In genomic region chr13:113151745-113152707, GRCh38 we compare ENCODE assay signal across 8 cellular contexts. TPM values are rescaled to one million over a fixed set of nuclear protein-coding genes. Genes with fewer than 3 reads are reported as not detected.
DNase-seq lines count a peak whose midpoint lies in the region; ATAC-seq and TF ChIP-seq lines count a peak whose summit lies in the region.
"Had no signal": no experiment of that assay in that cellular context is flagged by ENCODE, and none has a peak within 500 bp of the region (broad histone marks: within the 10 kb centered on the region; RNA-seq: fewer than 3 reads in every experiment).

No MANE protein-coding gene starts in this region.

- H3K4me1 Mint-ChIP-seq in GM23338 (peaks cover 17% of the 10 kb centered on the region), glutamatergic neuron (ENCODE audit: low read depth, unreplicated experiment) (peaks cover 5% of the 10 kb centered on the region)
- H3K4me1 Mint-ChIP-seq in activated CD8-positive, alpha-beta T cell treated with anti-CD3 and anti-CD28 coated beads, Interleukin-2, amount 10 ng/mL, durations not matched to agents 7 days and 5 days (ENCODE audit: low read depth), result peaks cover 23% of the 10 kb centered on the region

- no peaks in the 10 kb centered on the region for H3K9me2 ChIP-seq in GM23338 (ENCODE audit: insufficient read depth)

- H3K36me3 ChIP-seq in GM23338 (ENCODE audit: insufficient read depth) (no peaks in the 10 kb centered on the region), gastrocnemius medialis (no peaks in the 10 kb centered on the region)

- no peak for TF ChIP-seq POLR2A in gastrocnemius medialis (IDR thresholded peaks at IDR 0.05)

- H4K20me1 ChIP-seq in GM23338 (replicated peaks; ENCODE audit: insufficient read depth), result no peaks in the 10 kb centered on the region

- TF ChIP-seq CTCF in GM23338 (conservative IDR thresholded peaks at IDR 0.05; ENCODE audit: low read depth in 2 of 2), result no peak
- TF ChIP-seq CTCF in glutamatergic neuron (IDR thresholded peaks at IDR 0.05; ENCODE audit: partially characterized antibody, unreplicated experiment), result no peak
- no peak for TF ChIP-seq CTCF in gastrocnemius medialis (IDR thresholded peaks at IDR 0.05 in 4 of 5, conservative IDR thresholded peaks at IDR 0.05 in 1 of 5)

- H3K27me3 Mint-ChIP-seq in GM23338 (ENCODE audit: insufficient read depth, low read depth, poor library complexity) (peaks cover 27% of the 10 kb centered on the region), glutamatergic neuron (ENCODE audit: unreplicated experiment) (peaks cover 10% of the 10 kb centered on the region)
- H3K27me3 Mint-ChIP-seq in activated CD8-positive, alpha-beta T cell treated with anti-CD3 and anti-CD28 coated beads, Interleukin-2, amount 10 ng/mL, durations not matched to agents 7 days and 5 days (ENCODE audit: low read depth), result peaks cover 19% of the 10 kb centered on the region

- H3K4me3 Mint-ChIP-seq in GM23338 (peak overlapping the region; percentile 66), glutamatergic neuron (ENCODE audit: unreplicated experiment) (peak overlapping the region; percentile 79)
- H3K4me3 Mint-ChIP-seq in activated CD8-positive, alpha-beta T cell treated with anti-CD3 and anti-CD28 coated beads, Interleukin-2, amount 10 ng/mL, durations not matched to agents 7 days and 5 days, result peak overlapping the region; percentile 60

- H2AFZ ChIP-seq in GM23338, result peak overlapping the region; percentile 92; the same call in 1 of the 2 replicates

- H3F3A ChIP-seq in GM23338 (replicated peaks; ENCODE audit: low read depth), result peaks cover 17% of the 10 kb centered on the region

- H3K27ac Mint-ChIP-seq in GM23338 (no peak overlapping the region), glutamatergic neuron (ENCODE audit: unreplicated experiment) (peak overlapping the region; percentile 55)
- no peak overlapping the region for H3K27ac Mint-ChIP-seq in activated CD8-positive, alpha-beta T cell treated with anti-CD3 and anti-CD28 coated beads, Interleukin-2, amount 10 ng/mL, durations not matched to agents 7 days and 5 days

- DNase-seq in GM23338 (ENCODE audit: low spot score), result no peak
- DNase-seq in activated CD8-positive, alpha-beta T cell treated with anti-CD3 and anti-CD28 coated beads, Interleukin-2, amount 10 ng/mL, durations not matched to agents 7 days and 5 days, result no peak
- DNase-seq in glutamatergic neuron, result no peak
- peak; percentile 26 to 43 for DNase-seq in gastrocnemius medialis
- DNase-seq in NOMO-1 (lab: John Stamatoyannopoulos, UW; ENCODE audit: unreplicated experiment in 2 of 2), result no peak
- no peak for DNase-seq in NCI-H2107 treated with DMSO at 0.1 percent for 48 hours (lab: John Stamatoyannopoulos, UW; ENCODE audit: unreplicated experiment)

- intact Hi-C loops in gastrocnemius medialis (cut with DNase I; ENCODE audit: low total_unique reads), result loop anchor here (2.0 to 10.0 kb wide), 3 partner anchors 117 to 213 kb away; partner anchors contain the start of genes GRTP1 and LAMP1

- in situ Hi-C loops in gastrocnemius medialis (cut with MboI; ENCODE audit: low sequenced_read_pairs in 4 of 4), result no loop called here

- H3K4me3 ChIP-seq in GM23338, result peak overlapping the region; percentile 72
- H3K4me3 ChIP-seq in gastrocnemius medialis, result peak overlapping the region in 3 of 4 donors; percentile 57 to 71 (median 68)

- no peaks in the 10 kb centered on the region for H3K79me2 ChIP-seq in GM23338 (replicated peaks; ENCODE audit: insufficient read depth)

- H3K36me3 Mint-ChIP-seq in GM23338 (ENCODE audit: low read depth) (no peaks in the 10 kb centered on the region; the same call in 2 of the 3 replicates), glutamatergic neuron (ENCODE audit: unreplicated experiment) (peaks cover 5% of the 10 kb centered on the region)
- peaks cover 4% of the 10 kb centered on the region for H3K36me3 Mint-ChIP-seq in activated CD8-positive, alpha-beta T cell treated with anti-CD3 and anti-CD28 coated beads, Interleukin-2, amount 10 ng/mL, durations not matched to agents 7 days and 5 days (ENCODE audit: low read depth)

- H3K27ac ChIP-seq in GM23338 (ENCODE audit: low read depth) (no peak overlapping the region), gastrocnemius medialis (peak overlapping the region; percentile 85 to 96 (median 93))

- H3K4me1 ChIP-seq in GM23338 (ENCODE audit: insufficient read depth) (0 out of 2 replicates have a peak, but pooled peaks cover 4% of the 10 kb centered on the region), gastrocnemius medialis (peaks cover 9 to 16% of the 10 kb centered on the region in 2 donors)

- ATAC-seq in GM23338 (peak; percentile 19), gastrocnemius medialis (peak; percentile 35), GM21423 (IDR thresholded peaks at IDR 0.05; ENCODE audit: unreplicated experiment) (no peak)
- ATAC-seq in activated CD8-positive, alpha-beta T cell treated with anti-CD3 and anti-CD28 coated beads, Interleukin-2, amount 10 ng/mL, durations not matched to agents 7 days and 5 days, result no peak

- H3K4me2 ChIP-seq in GM23338, result peak overlapping the region; percentile 97

- H3K27me3 ChIP-seq in GM23338 (ENCODE audit: insufficient read depth), result peaks cover 22% of the 10 kb centered on the region
- no peaks in the 10 kb centered on the region for H3K27me3 ChIP-seq in gastrocnemius medialis

- H3K9me3 Mint-ChIP-seq in GM23338, result peaks cover 3% of the 10 kb centered on the region; the same call in 1 of the 3 replicates
- no peaks in the 10 kb centered on the region for H3K9me3 Mint-ChIP-seq in activated CD8-positive, alpha-beta T cell treated with anti-CD3 and anti-CD28 coated beads, Interleukin-2, amount 10 ng/mL, durations not matched to agents 7 days and 5 days (ENCODE audit: insufficient read depth)
- H3K9me3 Mint-ChIP-seq in glutamatergic neuron (ENCODE audit: unreplicated experiment), result peaks cover 10% of the 10 kb centered on the region

- POLR2A ChIA-PET in activated CD8-positive, alpha-beta T cell treated with anti-CD3 and anti-CD28 coated beads, Interleukin-2, amount 10 ng/mL, durations not matched to agents 7 days and 5 days (lab: Charles Lee), result no interaction called here

- CTCF ChIA-PET in activated CD8-positive, alpha-beta T cell treated with anti-CD3 and anti-CD28 coated beads, Interleukin-2, amount 10 ng/mL, durations not matched to agents 7 days and 5 days (lab: Charles Lee), result no interaction called here

- no peaks in the 10 kb centered on the region for H3K9me3 ChIP-seq in gastrocnemius medialis

RNA-seq across cellular contexts. Expression of gene PROZ, which starts 6.4 kb away (rescaled TPM):
- not detected in 2 replicates for total RNA-seq in GM23338 (2014; rRNA removed; shearing (Covaris generic))
- 0.21 and 0.53 TPM in 2 replicates for polyA plus RNA-seq in GM23338 (2016; fragmentation: Nextera tagmentation; extraction: Ambion mirVana)
- total RNA-seq in activated CD8-positive, alpha-beta T cell treated with anti-CD3 and anti-CD28 coated beads, Interleukin-2, amount 10 ng/mL, durations not matched to agents 7 days and 5 days, result not detected
- total RNA-seq in glutamatergic neuron (ENCODE audit: unreplicated experiment), result not detected
- not detected for total RNA-seq in gastrocnemius medialis
- polyA plus RNA-seq: adipose tissue had no signal

RNA-seq across cellular contexts. Expression of gene F10, which starts 29.4 kb away (rescaled TPM):
- total RNA-seq in GM23338 (2014; rRNA removed; shearing (Covaris generic)), result 0.76 and 1.0 TPM in 2 replicates
- polyA plus RNA-seq in GM23338 (2016; fragmentation: Nextera tagmentation; extraction: Ambion mirVana), result 1.6 and 1.7 TPM in 2 replicates
- not detected for total RNA-seq in activated CD8-positive, alpha-beta T cell treated with anti-CD3 and anti-CD28 coated beads, Interleukin-2, amount 10 ng/mL, durations not matched to agents 7 days and 5 days
- total RNA-seq in glutamatergic neuron (ENCODE audit: unreplicated experiment) (0.74 TPM), gastrocnemius medialis (1 to 10 TPM in 3 of 4 donors, under 1 TPM in 1; 1.00 to 4.8 (median 2.4) TPM)

RNA-seq across cellular contexts. Expression of gene F7, which starts 46.4 kb away (rescaled TPM):
- 0.16 and 0.24 TPM in 2 replicates for total RNA-seq in GM23338 (2014; rRNA removed; shearing (Covaris generic))
- 0.16 and 0.21 TPM in 2 replicates for polyA plus RNA-seq in GM23338 (2016; fragmentation: Nextera tagmentation; extraction: Ambion mirVana)
- not detected for total RNA-seq in activated CD8-positive, alpha-beta T cell treated with anti-CD3 and anti-CD28 coated beads, Interleukin-2, amount 10 ng/mL, durations not matched to agents 7 days and 5 days
- total RNA-seq in glutamatergic neuron (ENCODE audit: unreplicated experiment), result not detected
- 1 to 10 TPM in 1 of 4 donors, under 1 TPM in 1, not detected in 2; 0.20 to 1.2 TPM for total RNA-seq in gastrocnemius medialis

RNA-seq across cellular contexts. Expression of gene PCID2, which starts 56.4 kb away (rescaled TPM):
- total RNA-seq in GM23338 (2014; rRNA removed; shearing (Covaris generic)), result 107 and 110 TPM in 2 replicates
- polyA plus RNA-seq in GM23338 (2016; fragmentation: Nextera tagmentation; extraction: Ambion mirVana), result 77.2 and 79.6 TPM in 2 replicates
- total RNA-seq in activated CD8-positive, alpha-beta T cell treated with anti-CD3 and anti-CD28 coated beads, Interleukin-2, amount 10 ng/mL, durations not matched to agents 7 days and 5 days, result 10 to 100 TPM; 49.3 to 52.4 TPM
- total RNA-seq in glutamatergic neuron (ENCODE audit: unreplicated experiment), result 48.4 TPM
- 10 to 100 TPM; 26.4 to 45.6 (median 28.0) TPM for total RNA-seq in gastrocnemius medialis

RNA-seq across cellular contexts. Expression of gene CUL4A, which starts 57.4 kb away (rescaled TPM):
- 121 and 195 TPM in 2 replicates for total RNA-seq in GM23338 (2014; rRNA removed; shearing (Covaris generic))
- 64.2 and 67.5 TPM in 2 replicates for polyA plus RNA-seq in GM23338 (2016; fragmentation: Nextera tagmentation; extraction: Ambion mirVana)
- total RNA-seq in activated CD8-positive, alpha-beta T cell treated with anti-CD3 and anti-CD28 coated beads, Interleukin-2, amount 10 ng/mL, durations not matched to agents 7 days and 5 days, result 10 to 100 TPM; 65.9 to 70.5 TPM
- total RNA-seq in glutamatergic neuron (ENCODE audit: unreplicated experiment) (43.2 TPM), gastrocnemius medialis (100 to 1,000 TPM; 232 to 319 (median 234) TPM)

Comparison
In these comparisons a context has a peak if more than half of its experiments do, and no peak if none do; other contexts are left out.
1. ATAC-seq: peak in GM23338 (single experiment) and gastrocnemius medialis (2 of 2); none in activated CD8-positive, alpha-beta T cell treated with anti-CD3 and anti-CD28 coated beads, Interleukin-2, amount 10 ng/mL, durations not matched to agents 7 days and 5 days (single experiment) and GM21423 (single experiment).
2. DNase-seq: peak in gastrocnemius medialis (2 of 2); none in GM23338 (single experiment), activated CD8-positive, alpha-beta T cell treated with anti-CD3 and anti-CD28 coated beads, Interleukin-2, amount 10 ng/mL, durations not matched to agents 7 days and 5 days (single experiment), glutamatergic neuron (single experiment), NOMO-1 (0 of 2) and NCI-H2107 treated with DMSO at 0.1 percent for 48 hours (single experiment).
3. Peak in every context shown above with its lines, with median percentiles within 50 percentile points of each other: H3K4me3 Mint-ChIP-seq.